In genomic region chr3:140816372-140816771, GRCh38 we compare ENCODE assay signal across 11 cellular contexts.
DNase-seq lines count a peak whose midpoint lies in the region; ATAC-seq, FAIRE-seq and TF ChIP-seq lines count a peak whose summit lies in the region.
"Had no signal": no experiment of that assay in that cellular context is flagged by ENCODE, and none has a peak within 500 bp of the region (broad histone marks: within the 10 kb centered on the region; RNA-seq: fewer than 3 reads in every experiment).

No MANE protein-coding gene starts in this region.

- no peak for FAIRE-seq in urothelium cell line (lab: Jason Lieb, UNC)

- no peak overlapping the region for H3K4me3 ChIP-seq in NB4 (ENCODE audit: low read depth, low read length)
- H3K4me3 ChIP-seq: skin epidermis had no signal

- no peak for TF ChIP-seq POLR2A in NB4 (IDR thresholded peaks at IDR 0.05; ENCODE audit: extremely low read depth, insufficient read length)

- ATAC-seq in GM18511 (IDR thresholded peaks at IDR 0.05; ENCODE audit: unreplicated experiment), result peak; percentile 99
- peak; percentile 96 for ATAC-seq in GM21423 (IDR thresholded peaks at IDR 0.05; ENCODE audit: unreplicated experiment)
- ATAC-seq in HG03064 (IDR thresholded peaks at IDR 0.05; ENCODE audit: low read depth, unreplicated experiment), result peak; percentile 82
- ATAC-seq: CD8-positive, alpha-beta T cell had no signal

- no peak for TF ChIP-seq CTCF in NB4 (IDR thresholded peaks at IDR 0.05; ENCODE audit: low read depth, low read length)

- DNase-seq in NB4 (ENCODE audit: low read depth) (peak; percentile 50), SHP77 treated with DMSO at 0.1 percent for 48 hours (lab: John Stamatoyannopoulos, UW) (no peak), hippocampal formation (lab: John Stamatoyannopoulos, UW) (no peak), NCI-H1436 (lab: John Stamatoyannopoulos, UW) (no peak), urothelium cell line (ENCODE audit: low spot score) (no peak)
- DNase-seq: CD8-positive, alpha-beta T cell; NCI-H510A had no signal
